In genomic region chr22:41237036-41237706, GRCh38 we compare ENCODE assay signal across 1 cellular context.
TF ChIP-seq lines count a peak whose summit lies in the region.

No MANE protein-coding gene starts in this region.

TF ChIP-seq in IMR-90, 13 proteins besides CTCF, POLR2A, EP300 and RAD21:
- TF ChIP-seq BHLHE40 (IDR thresholded peaks at IDR 0.05; ENCODE audit: low read depth, low read length): no peak
- TF ChIP-seq NFE2L2 (IDR thresholded peaks at IDR 0.05; ENCODE audit: low read depth, low read length): no peak
- TF ChIP-seq, protein P1, sequence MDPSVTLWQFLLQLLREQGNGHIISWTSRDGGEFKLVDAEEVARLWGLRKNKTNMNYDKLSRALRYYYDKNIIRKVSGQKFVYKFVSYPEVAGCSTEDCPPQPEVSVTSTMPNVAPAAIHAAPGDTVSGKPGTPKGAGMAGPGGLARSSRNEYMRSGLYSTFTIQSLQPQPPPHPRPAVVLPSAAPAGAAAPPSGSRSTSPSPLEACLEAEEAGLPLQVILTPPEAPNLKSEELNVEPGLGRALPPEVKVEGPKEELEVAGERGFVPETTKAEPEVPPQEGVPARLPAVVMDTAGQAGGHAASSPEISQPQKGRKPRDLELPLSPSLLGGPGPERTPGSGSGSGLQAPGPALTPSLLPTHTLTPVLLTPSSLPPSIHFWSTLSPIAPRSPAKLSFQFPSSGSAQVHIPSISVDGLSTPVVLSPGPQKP (IDR thresholded peaks at IDR 0.05; ENCODE audit: borderline replicate concordance, low read depth, low read length): no peak
- no peak for TF ChIP-seq SMC3 (IDR thresholded peaks at IDR 0.05; ENCODE audit: low read depth, low read length)
- no peak for TF ChIP-seq CHD1 (IDR thresholded peaks at IDR 0.05; ENCODE audit: low read depth, low read length)
- TF ChIP-seq MXI1 (IDR thresholded peaks at IDR 0.05; ENCODE audit: borderline replicate concordance, low read depth, low read length): no peak
- TF ChIP-seq, protein P2, sequence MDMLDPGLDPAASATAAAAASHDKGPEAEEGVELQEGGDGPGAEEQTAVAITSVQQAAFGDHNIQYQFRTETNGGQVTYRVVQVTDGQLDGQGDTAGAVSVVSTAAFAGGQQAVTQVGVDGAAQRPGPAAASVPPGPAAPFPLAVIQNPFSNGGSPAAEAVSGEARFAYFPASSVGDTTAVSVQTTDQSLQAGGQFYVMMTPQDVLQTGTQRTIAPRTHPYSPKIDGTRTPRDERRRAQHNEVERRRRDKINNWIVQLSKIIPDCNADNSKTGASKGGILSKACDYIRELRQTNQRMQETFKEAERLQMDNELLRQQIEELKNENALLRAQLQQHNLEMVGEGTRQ (IDR thresholded peaks at IDR 0.05; ENCODE audit: low read depth, low read length): no peak
- no peak for TF ChIP-seq CEBPB (IDR thresholded peaks at IDR 0.05; ENCODE audit: low read depth, low read length)
- no peak for TF ChIP-seq MAZ (IDR thresholded peaks at IDR 0.05; ENCODE audit: borderline replicate concordance, low read depth, low read length)
- TF ChIP-seq FOS (IDR thresholded peaks at IDR 0.05; ENCODE audit: low read depth, low read length): no peak
- no peak for TF ChIP-seq RFX5 (IDR thresholded peaks at IDR 0.05; ENCODE audit: low read depth, low read length)
- TF ChIP-seq RCOR1 (IDR thresholded peaks at IDR 0.05; ENCODE audit: insufficient replicate concordance, low read length): no peak
- no peak for TF ChIP-seq MAFK (IDR thresholded peaks at IDR 0.05; ENCODE audit: low read depth, low read length)
